In genomic region chr9:86557063-86557766, GRCh38 we compare ENCODE assay signal across 11 cellular contexts.
A peak's percentile ranks its signal among the peaks of the same experiment; 100 is the strongest.
DNase-seq lines count a peak whose midpoint lies in the region; ATAC-seq, FAIRE-seq and TF ChIP-seq lines count a peak whose summit lies in the region.
"Had no signal": no experiment of that assay in that cellular context is flagged by ENCODE, and none has a peak within 500 bp of the region (broad histone marks: within the 10 kb centered on the region; RNA-seq: fewer than 3 reads in every experiment).

No MANE protein-coding gene starts in this region.

- H3K36me3 ChIP-seq in adipocyte (ENCODE audit: control insufficient read depth, insufficient read depth, low read length, severe bottlenecking) (no peaks in the 10 kb centered on the region), smooth muscle cell (ENCODE audit: low read depth) (no peaks in the 10 kb centered on the region)
- H3K36me3 ChIP-seq: pancreas, thyroid gland had no signal

- peaks cover 3% of the 10 kb centered on the region for H3F3A ChIP-seq in smooth muscle cell (ENCODE audit: low read depth)

- no peak overlapping the region for H3K9ac ChIP-seq in adipocyte (ENCODE audit: low read length)
- no peak overlapping the region for H3K9ac ChIP-seq in smooth muscle cell (ENCODE audit: low read depth)

- WGBS in smooth muscle cell (ENCODE audit: low lambda C conversion rate): 27% methylated on average over 7 of the region's 7 CpGs

- DNase-seq in H54 (ENCODE audit: insufficient read length, low spot score): peak; percentile 10
- peak; percentile 69 for DNase-seq in adipocyte (ENCODE audit: low read depth)
- DNase-seq in iPS-NIHi7 (ENCODE audit: extremely low spot score): peak; percentile 26
- DNase-seq in smooth muscle cell (lab: John Stamatoyannopoulos, UW; ENCODE audit: unreplicated experiment): no peak
- DNase-seq in RCC 7860 (ENCODE audit: low spot score): no peak
- no peak for DNase-seq in SW 1271 (lab: John Stamatoyannopoulos, UW)
- DNase-seq: GDM1, NCI-H510A treated with DMSO at 0.1 percent for 48 hours, pancreas, thyroid gland had no signal

- H3K4me1 ChIP-seq in adipocyte (ENCODE audit: control insufficient read depth, insufficient read depth, low read length): peaks cover 10% of the 10 kb centered on the region
- H3K4me1 ChIP-seq in smooth muscle cell (ENCODE audit: low read depth): peaks cover 3% of the 10 kb centered on the region
- H3K4me1 ChIP-seq: pancreas, thyroid gland had no signal

- TF ChIP-seq CTCF in smooth muscle cell (IDR thresholded peaks at IDR 0.05; ENCODE audit: borderline replicate concordance, insufficient read depth, poor library complexity, severe bottlenecking): no peak

- H3K9me3 ChIP-seq in adipocyte (ENCODE audit: control insufficient read depth, low read length) (no peaks in the 10 kb centered on the region), smooth muscle cell (replicated peaks; ENCODE audit: low read depth) (no peaks in the 10 kb centered on the region)
- H3K9me3 ChIP-seq: pancreas, thyroid gland had no signal

- H3K4me3 ChIP-seq in adipocyte (ENCODE audit: low read length) (no peak overlapping the region), smooth muscle cell (no peak overlapping the region)
- H3K4me3 ChIP-seq: pancreas, thyroid gland had no signal

- H3K27me3 ChIP-seq in adipocyte (replicated peaks; ENCODE audit: control insufficient read depth, insufficient read depth, low read length) (no peaks in the 10 kb centered on the region), smooth muscle cell (ENCODE audit: low read depth) (no peaks in the 10 kb centered on the region)
- H3K27me3 ChIP-seq: pancreas, thyroid gland had no signal

- peak; percentile 55 for FAIRE-seq in H54 (lab: Jason Lieb, UNC)
- FAIRE-seq in RCC 7860 (lab: Jason Lieb, UNC): no peak
- FAIRE-seq: pancreas had no signal

- H3K4me2 ChIP-seq in smooth muscle cell: peak overlapping the region; percentile 33

- peak overlapping the region; percentile 71 for H3K27ac ChIP-seq in smooth muscle cell (ENCODE audit: low read depth)
- H3K27ac ChIP-seq: pancreas, thyroid gland had no signal

- no peak for ATAC-seq in HG02973 (IDR thresholded peaks at IDR 0.05; ENCODE audit: unreplicated experiment)

- no peaks in the 10 kb centered on the region for H4K20me1 ChIP-seq in smooth muscle cell (ENCODE audit: low read depth)

- no peak overlapping the region for H2AFZ ChIP-seq in smooth muscle cell (ENCODE audit: low read depth)

- TF ChIP-seq POLR2A in H54 (IDR thresholded peaks at IDR 0.05; ENCODE audit: low read depth, low read length): no peak

- no peaks in the 10 kb centered on the region for H3K79me2 ChIP-seq in smooth muscle cell (ENCODE audit: low read depth)

Comparison
In these comparisons a context has a peak if more than half of its experiments do, and no peak if none do; other contexts are left out.
1. DNase-seq: peak in H54 (single experiment), adipocyte (single experiment) and iPS-NIHi7 (single experiment); none in smooth muscle cell (single experiment), RCC 7860 (single experiment) and SW 1271 (0 of 2).